Comparison of ENCODE assay signal across 17 cellular contexts in genomic region chr3:46423588-46423987, GRCh38. TPM values are rescaled to one million over a fixed set of nuclear protein-coding genes. Genes with fewer than 3 reads are reported as not detected.
DNase-seq lines count a peak whose midpoint lies in the region; FAIRE-seq and TF ChIP-seq lines count a peak whose summit lies in the region.
"Had no signal": no experiment of that assay in that cellular context is flagged by ENCODE, and none has a peak within 500 bp of the region (broad histone marks: within the 10 kb centered on the region; RNA-seq: fewer than 3 reads in every experiment).

No MANE protein-coding gene starts in this region.

- peak; percentile 42 for DNase-seq in DMS153 (lab: John Stamatoyannopoulos, UW)
- no peak for DNase-seq in DMS153 treated with DMSO at 0.1 percent for 48 hours (lab: John Stamatoyannopoulos, UW; ENCODE audit: unreplicated experiment)
- peak; percentile 38 for DNase-seq in MG63
- peak; percentile 87 for DNase-seq in bronchial epithelial cell (ENCODE audit: low read depth)
- no peak for DNase-seq in T-helper 9 cell
- DNase-seq in epidermal melanocyte (ENCODE audit: insufficient read length, low spot score), result no peak
- no peak for DNase-seq in activated CD4-positive, alpha-beta T cell treated with anti-CD3 and anti-CD28 coated beads, Interleukin-2, amount 50 U/mL, for 4 hours
- DNase-seq: 8988T; activated CD4-positive, alpha-beta T cell treated with anti-CD3 and anti-CD28 coated beads, Interleukin-2, amount 50 U/mL, for 48 hours; CD8-positive, alpha-beta T cell; effector memory CD8-positive, alpha-beta T cell; left ventricle myocardium inferior; NCI-H187 treated with DMSO at 0.1 percent for 48 hours; T-helper 2 cell had no signal

- no peaks in the 10 kb centered on the region for H3K9me3 ChIP-seq in MG63
- H3K9me3 ChIP-seq in neutrophil, result no peaks in the 10 kb centered on the region
- H3K9me3 ChIP-seq: left ventricle myocardium inferior had no signal

- no peak for FAIRE-seq in bronchial epithelial cell (lab: Jason Lieb, UNC)

- peak overlapping the region; percentile 63 for H3K27ac ChIP-seq in neutrophil
- H3K27ac ChIP-seq: left ventricle myocardium inferior had no signal

- H3K27me3 ChIP-seq in MG63, result no peaks in the 10 kb centered on the region
- H3K27me3 ChIP-seq in bronchial epithelial cell (ENCODE audit: control insufficient read depth, insufficient read depth, low read length), result no peaks in the 10 kb centered on the region
- H3K27me3 ChIP-seq in neutrophil, result no peaks in the 10 kb centered on the region

- TF ChIP-seq CTCF in bronchial epithelial cell (IDR thresholded peaks at IDR 0.05; ENCODE audit: insufficient read depth, low read length, severe bottlenecking), result no peak
- no peak for TF ChIP-seq CTCF in neutrophil (IDR thresholded peaks at IDR 0.05)

- H3K4me3 ChIP-seq in MG63 (no peak overlapping the region), bronchial epithelial cell (ENCODE audit: low read depth, low read length) (no peak overlapping the region), neutrophil (ENCODE audit: low read depth in 1 of 2, low read length in 1 of 2) (no peak overlapping the region)
- H3K4me3 ChIP-seq: left ventricle myocardium inferior had no signal

- H3K36me3 ChIP-seq in MG63, result no peaks in the 10 kb centered on the region
- H3K36me3 ChIP-seq in bronchial epithelial cell (ENCODE audit: control insufficient read depth, insufficient read depth, low read length), result no peaks in the 10 kb centered on the region
- peaks cover 94% of the 10 kb centered on the region for H3K36me3 ChIP-seq in neutrophil
- H3K36me3 ChIP-seq: left ventricle myocardium inferior had no signal

- no peaks in the 10 kb centered on the region for H3K4me1 ChIP-seq in neutrophil (ENCODE audit: control insufficient read depth in 1 of 2, insufficient read depth in 1 of 2, low read depth in 1 of 2, low read length in 1 of 2)

RNA-seq across cellular contexts. Expression of gene CCRL2, which starts 16.5 kb away (rescaled TPM):
- not detected in 2 replicates for total RNA-seq in MG63 (2014; rRNA removed; shearing (Covaris generic); ENCODE audit: low replicate concordance)
- total RNA-seq in bronchial epithelial cell, result 0.13 and 0.26 TPM in 2 replicates

RNA-seq across cellular contexts. Expression of gene LTF, which starts 41.1 kb away (rescaled TPM):
- not detected in 2 replicates for total RNA-seq in MG63 (2014; rRNA removed; shearing (Covaris generic); ENCODE audit: low replicate concordance)
- under 0.01 TPM in 1 of 2 replicates, not detected in the other for total RNA-seq in bronchial epithelial cell
- total RNA-seq: CD8-positive, alpha-beta T cell; OCI-LY7 had no signal

RNA-seq across cellular contexts. Expression of gene CCR5, which starts 52.8 kb away (rescaled TPM):
- not detected in 2 replicates for total RNA-seq in MG63 (2014; rRNA removed; shearing (Covaris generic); ENCODE audit: low replicate concordance)
- total RNA-seq in bronchial epithelial cell, result not detected in 2 replicates
- total RNA-seq: OCI-LY7, temporal lobe had no signal

Comparison
In these comparisons a context has a peak if more than half of its experiments do, and no peak if none do; other contexts are left out.
1. DNase-seq: peak in DMS153 (single experiment), MG63 (single experiment) and bronchial epithelial cell (single experiment); none in DMS153 treated with DMSO at 0.1 percent for 48 hours (single experiment), T-helper 9 cell (single experiment), epidermal melanocyte (single experiment) and activated CD4-positive, alpha-beta T cell treated with anti-CD3 and anti-CD28 coated beads, Interleukin-2, amount 50 U/mL, for 4 hours (0 of 2).